2 cellular contexts compared by ENCODE assay signal in genomic region chr1:109111386-109112055, GRCh38.
TF ChIP-seq lines count a peak whose summit lies in the region.

No MANE protein-coding gene starts in this region.

TF ChIP-seq in K562, 482 proteins besides CTCF, POLR2A, EP300 and RAD21:
- TF ChIP-seq FOXJ3 (CRISPR knock-in tag; IDR thresholded peaks at IDR 0.05) (no peak), MXI1 (IDR thresholded peaks at IDR 0.05; ENCODE audit: low read depth, low read length) (no peak), ZNF780A (CRISPR knock-in tag; IDR thresholded peaks at IDR 0.05) (no peak), ATF1 (CRISPR knock-in tag; IDR thresholded peaks at IDR 0.05) (0 out of 2 replicates have a peak, but pooled peaks have one; percentile 12), ATF1 (tag; IDR thresholded peaks at IDR 0.05) (no peak), ZNF124 (CRISPR knock-in tag; IDR thresholded peaks at IDR 0.05) (no peak), MAZ (CRISPR knock-in tag; conservative IDR thresholded peaks at IDR 0.05 in 1 of 2, IDR thresholded peaks at IDR 0.05 in 1 of 2) (no peak), E2F6 (IDR thresholded peaks at IDR 0.05; ENCODE audit: borderline replicate concordance in 1 of 2, extremely low read depth in 1 of 2, insufficient read depth in 1 of 2, insufficient read length in 1 of 2, low read depth in 1 of 2, low read length in 1 of 2, poor library complexity in 1 of 2, severe bottlenecking in 1 of 2) (no peak), MAX (CRISPR knock-in tag; IDR thresholded peaks at IDR 0.05) (no peak), PKNOX1 (IDR thresholded peaks at IDR 0.05) (no peak), ARHGAP35 (IDR thresholded peaks at IDR 0.05; ENCODE audit: partially characterized antibody) (no peak), ZBTB7A (IDR thresholded peaks at IDR 0.05; ENCODE audit: borderline replicate concordance, control insufficient read depth, low read depth, low read length) (no peak), KLF16 (IDR thresholded peaks at IDR 0.05) (peak; percentile 25; the same call in 1 of the 2 replicates), ELF1 (tag; IDR thresholded peaks at IDR 0.05) (0 out of 2 replicates have a peak, but pooled peaks have one; percentile 10), NR2C2 (CRISPR knock-in tag; IDR thresholded peaks at IDR 0.05) (no peak), NR2C2 (tag; IDR thresholded peaks at IDR 0.05) (no peak), CEBPB (tag; IDR thresholded peaks at IDR 0.05) (peak; percentile 42; the same call in 1 of the 2 replicates), KDM4B (IDR thresholded peaks at IDR 0.05; ENCODE audit: borderline replicate concordance in 2 of 2, low read depth in 1 of 2) (no peak), RFX5 (IDR thresholded peaks at IDR 0.05; ENCODE audit: low read depth, low read length) (no peak), DACH1 (IDR thresholded peaks at IDR 0.05; ENCODE audit: partially characterized antibody) (no peak), ZNF354B (CRISPR knock-in tag; IDR thresholded peaks at IDR 0.05) (no peak), SMARCB1 (IDR thresholded peaks at IDR 0.05; ENCODE audit: insufficient read length, low read depth) (no peak), FUS (optimal IDR thresholded peaks at IDR 0.05; ENCODE audit: low read depth, low read length) (no peak), THRAP3 (IDR thresholded peaks at IDR 0.05; ENCODE audit: borderline replicate concordance) (no peak), GTF2A2 (tag; IDR thresholded peaks at IDR 0.05) (no peak), BACH1 (tag; IDR thresholded peaks at IDR 0.05) (no peak)

TF ChIP-seq in GM12891, 5 proteins besides CTCF, POLR2A, EP300 and RAD21:
- TF ChIP-seq PAX5 (IDR thresholded peaks at IDR 0.05; ENCODE audit: insufficient read depth, low read length, severe bottlenecking) (no peak), POLR2AphosphoS5 (IDR thresholded peaks at IDR 0.05; ENCODE audit: low read depth, low read length) (no peak), SPI1 (IDR thresholded peaks at IDR 0.05; ENCODE audit: low read depth, low read length) (no peak), POU2F2 (IDR thresholded peaks at IDR 0.05; ENCODE audit: low read depth, low read length) (no peak), TAF1 (IDR thresholded peaks at IDR 0.05; ENCODE audit: low read depth, low read length) (no peak)
